ENCODE assay signal across 16 cellular contexts in genomic region chr2:133976659-133977058, GRCh38.
DNase-seq lines count a peak whose midpoint lies in the region; ATAC-seq and TF ChIP-seq lines count a peak whose summit lies in the region.
"Had no signal": no experiment of that assay in that cellular context is flagged by ENCODE, and none has a peak within 500 bp of the region (broad histone marks: within the 10 kb centered on the region; RNA-seq: fewer than 3 reads in every experiment).

No MANE protein-coding gene starts in this region.

- H3K9me3 Mint-ChIP-seq in activated naive CD4-positive, alpha-beta T cell treated with anti-CD3 and anti-CD28 coated beads for 36 hours = no peaks in the 10 kb centered on the region
- H3K9me3 Mint-ChIP-seq: CD8-positive, alpha-beta memory T cell; HFFc6 had no signal

- intact Hi-C loops in thyroid gland (cut with DNase I) = no loop called here
- intact Hi-C loops in activated naive CD4-positive, alpha-beta T cell treated with anti-CD3 and anti-CD28 coated beads for 36 hours (cut with micrococcal nuclease) = no loop called here

- CTCF ChIA-PET in activated naive CD4-positive, alpha-beta T cell treated with anti-CD3 and anti-CD28 coated beads for 36 hours (lab: Charles Lee) = interaction anchor here (0.7 kb wide), 1 partner anchor 97 kb away, joined by 4 read pairs; no protein-coding TSS in a partner anchor

- H3K4me1 ChIP-seq in thyroid gland = peaks cover 3 to 16% of the 10 kb centered on the region in 2 donors
- H3K4me1 ChIP-seq: A549, BE2C, Caco-2 had no signal

- H3K27ac ChIP-seq in thyroid gland = no peak overlapping the region
- H3K27ac ChIP-seq: A549, HL-60 had no signal

- no peaks in the 10 kb centered on the region for H3K9me3 ChIP-seq in thyroid gland
- H3K9me3 ChIP-seq: A549, BE2C, Caco-2 had no signal

- H3K27me3 ChIP-seq in thyroid gland = no peaks in the 10 kb centered on the region
- H3K27me3 ChIP-seq: BE2C had no signal

- no peaks in the 10 kb centered on the region for H3K36me3 ChIP-seq in thyroid gland
- H3K36me3 ChIP-seq: BE2C had no signal

- no peak for TF ChIP-seq POLR2A in thyroid gland (IDR thresholded peaks at IDR 0.05)

- H3K4me3 Mint-ChIP-seq in activated naive CD4-positive, alpha-beta T cell treated with anti-CD3 and anti-CD28 coated beads for 36 hours = no peak overlapping the region
- H3K4me3 Mint-ChIP-seq: CD8-positive, alpha-beta memory T cell; HFFc6 had no signal

- no peak overlapping the region for H3K4me3 ChIP-seq in thyroid gland (replicated peaks in 1 of 3)
- H3K4me3 ChIP-seq: A549 had no signal

- H3K27ac Mint-ChIP-seq in activated naive CD4-positive, alpha-beta T cell treated with anti-CD3 and anti-CD28 coated beads for 36 hours = no peak overlapping the region
- H3K27ac Mint-ChIP-seq: CD8-positive, alpha-beta memory T cell; HFFc6 had no signal

- ATAC-seq in GM18868 (IDR thresholded peaks at IDR 0.05; ENCODE audit: unreplicated experiment) = peak; percentile 32
- ATAC-seq: A549 had no signal

- no peak for TF ChIP-seq CTCF in thyroid gland (IDR thresholded peaks at IDR 0.05)

- H3K27me3 Mint-ChIP-seq in activated naive CD4-positive, alpha-beta T cell treated with anti-CD3 and anti-CD28 coated beads for 36 hours (ENCODE audit: low read depth) = no peaks in the 10 kb centered on the region

- DNase-seq in NCI-H2227 treated with DMSO at 0.1 percent for 48 hours (lab: John Stamatoyannopoulos, UW) (peak; percentile 13), occipital lobe (lab: John Stamatoyannopoulos, UW) (peak; percentile 33), thyroid gland (peak; percentile 18 to 22), NCI-H82 treated with DMSO at 0.1 percent for 48 hours (lab: John Stamatoyannopoulos, UW; ENCODE audit: unreplicated experiment) (no peak), epidermal melanocyte (ENCODE audit: insufficient read length, low spot score) (no peak)
- DNase-seq in activated naive CD4-positive, alpha-beta T cell treated with anti-CD3 and anti-CD28 coated beads for 36 hours = no peak
- DNase-seq: BE2C; Caco-2; CD8-positive, alpha-beta memory T cell; GOT3; HCEC 1CT; HFFc6; KBM-7 had no signal

- no peaks in the 10 kb centered on the region for H3K4me1 Mint-ChIP-seq in activated naive CD4-positive, alpha-beta T cell treated with anti-CD3 and anti-CD28 coated beads for 36 hours (ENCODE audit: low read depth)
- H3K4me1 Mint-ChIP-seq: CD8-positive, alpha-beta memory T cell had no signal

- no peaks in the 10 kb centered on the region for H3K36me3 Mint-ChIP-seq in activated naive CD4-positive, alpha-beta T cell treated with anti-CD3 and anti-CD28 coated beads for 36 hours (ENCODE audit: low read depth)
- H3K36me3 Mint-ChIP-seq: CD8-positive, alpha-beta memory T cell had no signal

Comparison
In these comparisons a context has a peak if more than half of its experiments do, and no peak if none do; other contexts are left out.
1. DNase-seq: peak in NCI-H2227 treated with DMSO at 0.1 percent for 48 hours (single experiment), occipital lobe (single experiment) and thyroid gland (2 of 2); none in activated naive CD4-positive, alpha-beta T cell treated with anti-CD3 and anti-CD28 coated beads for 36 hours (single experiment), NCI-H82 treated with DMSO at 0.1 percent for 48 hours (single experiment) and epidermal melanocyte (single experiment).